ENCODE assay signal across 10 cellular contexts in the genomic region with DNA sequence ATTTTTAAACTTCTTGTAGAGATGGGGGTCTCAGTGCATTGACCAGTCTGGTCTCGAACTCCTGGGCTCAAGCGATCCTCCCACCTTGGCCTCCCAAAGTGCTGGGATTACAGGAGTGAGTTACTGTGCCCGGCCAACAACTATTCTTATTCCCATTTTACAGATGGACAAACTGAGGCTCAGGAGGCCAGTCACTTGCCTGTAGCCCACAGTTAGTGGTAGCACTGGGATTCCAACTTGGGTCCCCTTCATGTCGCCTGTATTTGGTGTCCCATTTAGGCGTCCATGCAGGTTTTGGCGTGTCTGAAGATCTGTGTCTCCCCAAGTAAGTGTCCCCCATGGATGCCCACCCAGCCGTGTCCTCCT. TPM values are rescaled to one million over a fixed set of nuclear protein-coding genes. Genes with fewer than 3 reads are reported as not detected.
A peak's percentile ranks its signal among the peaks of the same experiment; 100 is the strongest.
DNase-seq lines count a peak whose midpoint lies in the region; ATAC-seq and TF ChIP-seq lines count a peak whose summit lies in the region.
"Had no signal": no experiment of that assay in that cellular context is flagged by ENCODE, and none has a peak within 500 bp of the region (broad histone marks: within the 10 kb centered on the region; RNA-seq: fewer than 3 reads in every experiment).

No MANE protein-coding gene starts in this region.

- POLR2A ChIA-PET in AG04450 (lab: Yijun Ruan, JAX): interaction anchor here (0.6 to 2.2 kb wide), 5 partner anchors 9 to 45 kb away, joined by 3 to 15 read pairs (median 3); a partner anchor contains a TSS

- H3K27me3 ChIP-seq in AG04450 (ENCODE audit: control insufficient read depth, insufficient read depth, low read length): no peaks in the 10 kb centered on the region
- H3K27me3 ChIP-seq in adipocyte (replicated peaks; ENCODE audit: control insufficient read depth, insufficient read depth, low read length): no peaks in the 10 kb centered on the region
- H3K27me3 ChIP-seq in parathyroid adenoma (ENCODE audit: control insufficient read depth, insufficient read depth, low read length): no peaks in the 10 kb centered on the region

- ATAC-seq in HG03139 (IDR thresholded peaks at IDR 0.05; ENCODE audit: unreplicated experiment) (no peak), GM18867 (IDR thresholded peaks at IDR 0.05; ENCODE audit: unreplicated experiment) (no peak)

- H3K9me3 ChIP-seq in AG04450 (ENCODE audit: control insufficient read depth, insufficient read depth, low read length): peaks cover 4% of the 10 kb centered on the region; the same call in 1 of the 2 replicates
- H3K9me3 ChIP-seq in adipocyte (ENCODE audit: control insufficient read depth, low read length): no peaks in the 10 kb centered on the region
- no peaks in the 10 kb centered on the region for H3K9me3 ChIP-seq in parathyroid adenoma (ENCODE audit: control insufficient read depth, low read length)

- CTCF ChIA-PET in AG04450 (lab: Charles Lee): interaction anchor here (0.6 to 3.4 kb wide), 3 partner anchors 8 to 44 kb away, joined by 3 to 19 read pairs (median 6); no protein-coding TSS in a partner anchor

- H3K79me2 ChIP-seq in parathyroid adenoma: no peaks in the 10 kb centered on the region

- H3K4me3 ChIP-seq in AG04450 (ENCODE audit: low read depth, low read length) (peak overlapping the region; percentile 94), adipocyte (ENCODE audit: low read length) (peak overlapping the region; percentile 85), fibroblast of villous mesenchyme (ENCODE audit: low read depth, low read length) (peak overlapping the region; percentile 94), parathyroid adenoma (ENCODE audit: low read depth, low read length) (peak overlapping the region; percentile 58)

- H3K4me1 ChIP-seq in adipocyte (ENCODE audit: control insufficient read depth, insufficient read depth, low read length) (peaks cover 28% of the 10 kb centered on the region), parathyroid adenoma (peaks cover 6% of the 10 kb centered on the region)

- H3K27ac ChIP-seq in AG04450 (ENCODE audit: low read depth, low read length): peak overlapping the region; percentile 83
- peak overlapping the region; percentile 71 for H3K27ac ChIP-seq in parathyroid adenoma

- H3K4me2 ChIP-seq in parathyroid adenoma (ENCODE audit: low read length): peak overlapping the region; percentile 94

- H3K9ac ChIP-seq in adipocyte (ENCODE audit: low read length) (peak overlapping the region; percentile 87), parathyroid adenoma (peak overlapping the region; percentile 63)

- H3K36me3 ChIP-seq in adipocyte (ENCODE audit: control insufficient read depth, insufficient read depth, low read length, severe bottlenecking): peaks cover 16% of the 10 kb centered on the region
- no peaks in the 10 kb centered on the region for H3K36me3 ChIP-seq in parathyroid adenoma (ENCODE audit: control insufficient read depth, insufficient read depth, low read length)

- no peak for TF ChIP-seq CTCF in AG04450 (IDR thresholded peaks at IDR 0.05; ENCODE audit: low read depth, low read length)
- TF ChIP-seq CTCF in fibroblast of villous mesenchyme (IDR thresholded peaks at IDR 0.05; ENCODE audit: insufficient read depth, low read depth, low read length): no peak
- TF ChIP-seq CTCF in parathyroid adenoma (IDR thresholded peaks at IDR 0.05): no peak

- DNase-seq in AG04450 (ENCODE audit: low read depth, low spot score) (no peak), adipocyte (ENCODE audit: low read depth) (no peak), fibroblast of villous mesenchyme (ENCODE audit: low read depth) (no peak), retina (no peak), D341Med (ENCODE audit: low spot score) (no peak)
- DNase-seq: effector memory CD4-positive, alpha-beta T cell; naive B cell had no signal

- peak overlapping the region; percentile 95 for H2AFZ ChIP-seq in parathyroid adenoma

RNA-seq across cellular contexts. Expression of a gene that starts 0.8 kb away (rescaled TPM):
- 210 and 212 TPM in 2 replicates for polyA plus RNA-seq in AG04450 (2011; rRNA removed)
- 770 and 1,073 TPM in 2 replicates for polyA minus RNA-seq in AG04450 (2011; rRNA and poly(A)+ RNA removed)
- total RNA-seq in fibroblast of villous mesenchyme: 360 and 363 TPM in 2 replicates

RNA-seq across cellular contexts. Expression of a gene that starts 25.2 kb away (rescaled TPM):
- polyA plus RNA-seq in AG04450 (2011; rRNA removed): 0.73 and 2.5 TPM in 2 replicates
- 1.3 TPM in 2 replicates for polyA minus RNA-seq in AG04450 (2011; rRNA and poly(A)+ RNA removed)
- total RNA-seq in fibroblast of villous mesenchyme: 1.6 and 1.7 TPM in 2 replicates

RNA-seq across cellular contexts. Expression of a gene that starts 45.9 kb away (rescaled TPM):
- 42.3 and 56.3 TPM in 2 replicates for polyA plus RNA-seq in AG04450 (2011; rRNA removed)
- polyA minus RNA-seq in AG04450 (2011; rRNA and poly(A)+ RNA removed): 46.2 and 51.8 TPM in 2 replicates
- 123 and 128 TPM in 2 replicates for total RNA-seq in fibroblast of villous mesenchyme
